In genomic region chr19:1041272-1041834, GRCh38 we compare ENCODE assay signal across 9 cellular contexts. TPM values are rescaled to one million over a fixed set of nuclear protein-coding genes. Genes with fewer than 3 reads are reported as not detected.
DNase-seq lines count a peak whose midpoint lies in the region; ATAC-seq, FAIRE-seq and TF ChIP-seq lines count a peak whose summit lies in the region.
"Had no signal": no experiment of that assay in that cellular context is flagged by ENCODE, and none has a peak within 500 bp of the region (broad histone marks: within the 10 kb centered on the region; RNA-seq: fewer than 3 reads in every experiment).

No MANE protein-coding gene starts in this region.

- CTCF ChIA-PET in MCF 10A (lab: Yijun Ruan, JAX): no interaction called here

- H3K79me2 ChIP-seq in ACC112 (ENCODE audit: control insufficient read depth, insufficient read depth, low read length, unreplicated experiment): no peaks in the 10 kb centered on the region

- H2AFZ ChIP-seq in ACC112 (ENCODE audit: low read length, unreplicated experiment): no peak overlapping the region

- no peak overlapping the region for H3K27ac Mint-ChIP-seq in MCF 10A (ENCODE audit: low read depth, unreplicated experiment)

- 56% methylated on average over 26 of the region's 26 CpGs for WGBS in HUES64

- intact Hi-C loops in MCF 10A (cut with micrococcal nuclease) (no loop called here), mucosa of descending colon (cut with DNase I, micrococcal nuclease) (no loop called here), posterior vena cava (cut with DNase I) (no loop called here)

- peaks cover 4% of the 10 kb centered on the region for H3K4me1 ChIP-seq in ACC112 (ENCODE audit: control insufficient read depth, insufficient read depth, low read length, unreplicated experiment)
- no peaks in the 10 kb centered on the region for H3K4me1 ChIP-seq in HUES64 (ENCODE audit: insufficient read depth, low read length)
- peaks cover 41% of the 10 kb centered on the region for H3K4me1 ChIP-seq in mucosa of descending colon (ENCODE audit: low read depth)

- H3K4me3 Mint-ChIP-seq in MCF 10A (ENCODE audit: unreplicated experiment): peak overlapping the region; percentile 92

- H3K9ac ChIP-seq in HUES64 (ENCODE audit: low read depth, low read length): no peak overlapping the region

- H3K9me3 ChIP-seq in HUES64 (ENCODE audit: insufficient read depth, low read depth, low read length) (no peaks in the 10 kb centered on the region), mucosa of descending colon (no peaks in the 10 kb centered on the region)
- H3K9me3 ChIP-seq: thyroid gland had no signal

- no TSS peak for BruUV-seq in MCF 10A (replicated peaks; lab: Mats Ljungman, UMichigan)

- FAIRE-seq in GM19239 (lab: Jason Lieb, UNC): no peak

- H3K27me3 ChIP-seq in ACC112 (ENCODE audit: insufficient read depth, low read length) (no peaks in the 10 kb centered on the region), HUES64 (ENCODE audit: insufficient read depth, low read length) (no peaks in the 10 kb centered on the region)
- H3K27me3 ChIP-seq: thyroid gland had no signal

- peak; percentile 1 for ATAC-seq in mucosa of descending colon
- ATAC-seq in GM18498 (IDR thresholded peaks at IDR 0.05; ENCODE audit: unreplicated experiment): no peak

- H3K36me3 ChIP-seq in ACC112 (ENCODE audit: insufficient read depth, low read length): no peaks in the 10 kb centered on the region
- H3K36me3 ChIP-seq in HUES64 (ENCODE audit: insufficient read depth, low read length): peaks cover 18% of the 10 kb centered on the region
- no peaks in the 10 kb centered on the region for H3K36me3 ChIP-seq in mucosa of descending colon (ENCODE audit: low read depth)

- H3K27ac ChIP-seq in ACC112 (ENCODE audit: low read depth, low read length) (no peak overlapping the region), HUES64 (ENCODE audit: low read depth, low read length) (no peak overlapping the region)

- DNase-seq in MCF 10A (ENCODE audit: unreplicated experiment) (no peak), mucosa of descending colon (peak in 1 of 3 donors; percentile 62), SKM-1 (lab: John Stamatoyannopoulos, UW; ENCODE audit: unreplicated experiment) (no peak), posterior vena cava (ENCODE audit: low spot score) (no peak), GM19239 (ENCODE audit: insufficient read length, low spot score) (no peak)

- POLR2A ChIA-PET in MCF 10A (lab: Yijun Ruan, JAX): interaction anchor here (0.6 to 5.1 kb wide), 8 partner anchors 12 to 234 kb away, joined by 3 to 97 read pairs (median 3); partner anchors contain the start of genes CNN2, FAM174C, POLR2E and RNU6-2

- H3K4me3 ChIP-seq in ACC112 (ENCODE audit: low read depth, low read length) (peak overlapping the region; percentile 75), HUES64 (ENCODE audit: low read length) (peak overlapping the region; percentile 73), mucosa of descending colon (no peak overlapping the region)

- no peak for TF ChIP-seq CTCF in MCF 10A (IDR thresholded peaks at IDR 0.05; ENCODE audit: unreplicated experiment)
- no peak for TF ChIP-seq CTCF in mucosa of descending colon (IDR thresholded peaks at IDR 0.05)

- peaks cover 6% of the 10 kb centered on the region for H3K4me1 Mint-ChIP-seq in MCF 10A (ENCODE audit: insufficient read depth, unreplicated experiment)

- H3K9me3 Mint-ChIP-seq in MCF 10A (ENCODE audit: unreplicated experiment): no peaks in the 10 kb centered on the region

- H3K36me3 Mint-ChIP-seq in MCF 10A (ENCODE audit: insufficient read depth, unreplicated experiment): peaks cover 38% of the 10 kb centered on the region

- no peaks in the 10 kb centered on the region for H3K27me3 Mint-ChIP-seq in MCF 10A (ENCODE audit: insufficient read depth, unreplicated experiment)

RNA-seq across cellular contexts. Expression of gene ABCA7, which starts 1.4 kb away (rescaled TPM):
- polyA plus RNA-seq in HUES64 (2013, experiment 1 of 2): 5.0 TPM
- 7.0 TPM for polyA plus RNA-seq in HUES64 (2013, experiment 2 of 2)
- total RNA-seq in MCF 10A (2022) (10.3 and 18.2 TPM in 2 replicates), mucosa of descending colon (10 to 100 TPM; 23.5 to 25.6 (median 25.6) TPM), posterior vena cava (1 to 10 TPM; 4.0 to 4.4 TPM)

RNA-seq across cellular contexts. Expression of gene CNN2, which starts 14.9 kb away (rescaled TPM):
- polyA plus RNA-seq in HUES64 (2013, experiment 1 of 2): 281 TPM
- polyA plus RNA-seq in HUES64 (2013, experiment 2 of 2): 262 TPM
- total RNA-seq in MCF 10A (2022) (112 and 166 TPM in 2 replicates), mucosa of descending colon (10 to 100 TPM; 65.0 to 88.8 (median 84.7) TPM), posterior vena cava (100 to 1,000 TPM in 1 of 2 donors, 10 to 100 TPM in 1; 94.7 to 136 TPM)

RNA-seq across cellular contexts. Expression of gene RNU6-2, which starts 20.0 kb away (rescaled TPM):
- polyA plus RNA-seq in HUES64 (2013, experiment 1 of 2): under 0.01 TPM
- under 0.01 TPM for polyA plus RNA-seq in HUES64 (2013, experiment 2 of 2)
- total RNA-seq in MCF 10A (2022) (not detected in 2 replicates), mucosa of descending colon (not detected), posterior vena cava (not detected)
- total RNA-seq: thyroid gland had no signal

RNA-seq across cellular contexts. Expression of gene TMEM259, which starts 20.4 kb away (rescaled TPM):
- polyA plus RNA-seq in HUES64 (2013, experiment 1 of 2): 77.5 TPM
- 85.2 TPM for polyA plus RNA-seq in HUES64 (2013, experiment 2 of 2)
- 130 and 146 TPM in 2 replicates for total RNA-seq in MCF 10A (2022)
- 100 to 1,000 TPM; 185 to 199 (median 190) TPM for total RNA-seq in mucosa of descending colon
- 10 to 100 TPM; 96.5 to 99.8 TPM for total RNA-seq in posterior vena cava

RNA-seq across cellular contexts. Expression of gene ARHGAP45, which starts 25.6 kb away (rescaled TPM):
- 10.3 TPM for polyA plus RNA-seq in HUES64 (2013, experiment 1 of 2)
- 13.8 TPM for polyA plus RNA-seq in HUES64 (2013, experiment 2 of 2)
- total RNA-seq in MCF 10A (2022) (11.9 and 15.3 TPM in 2 replicates), mucosa of descending colon (10 to 100 TPM; 33.9 to 64.3 (median 58.8) TPM), posterior vena cava (10 to 100 TPM in 1 of 2 donors, 1 to 10 TPM in 1; 10.0 to 26.8 TPM)
